9 cellular contexts compared by ENCODE assay signal in the genomic region with DNA sequence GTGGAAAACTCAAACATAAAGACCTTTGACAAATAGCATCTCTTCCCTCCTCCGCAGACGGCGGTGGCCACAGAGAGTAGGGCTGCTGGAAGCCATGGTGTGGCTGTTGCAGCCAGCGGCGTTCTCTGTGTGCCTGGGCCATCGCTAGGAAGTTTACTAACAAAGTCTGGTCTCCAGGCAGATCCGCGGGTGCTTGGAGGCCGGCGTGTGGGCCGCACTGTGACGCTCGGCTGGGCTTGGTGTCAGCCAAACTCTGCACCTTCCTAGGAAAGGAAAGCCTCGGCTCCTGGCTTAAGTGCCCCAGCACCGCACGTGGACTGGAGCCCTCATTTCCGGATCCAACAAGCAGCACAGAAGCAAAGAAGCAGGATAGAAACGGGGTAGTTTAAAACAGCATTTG.
DNase-seq lines count a peak whose midpoint lies in the region; ATAC-seq and TF ChIP-seq lines count a peak whose summit lies in the region.
"Had no signal": no experiment of that assay in that cellular context is flagged by ENCODE, and none has a peak within 500 bp of the region (broad histone marks: within the 10 kb centered on the region; RNA-seq: fewer than 3 reads in every experiment).

No MANE protein-coding gene starts in this region.

- H3K9me2 ChIP-seq in SU-DHL-6 (replicated peaks; ENCODE audit: insufficient read depth, low read length): no peaks in the 10 kb centered on the region

- ATAC-seq in HG02870 (IDR thresholded peaks at IDR 0.05; ENCODE audit: unreplicated experiment): no peak

- DNase-seq in HK-2 (ENCODE audit: unreplicated experiment) (peak; percentile 46), glutamatergic neuron (no peak), retinal pigment epithelial cell (ENCODE audit: low read depth) (peak; percentile 21), posterior vena cava (ENCODE audit: low spot score) (no peak), COLO829 (ENCODE audit: low spot score) (no peak), HFFc6 (no peak)
- DNase-seq: stimulated activated CD4-positive, alpha-beta T cell treated with anti-CD3 and anti-CD28 coated beads, Interleukin-4, amount 100 ng/mL, for 1 hour had no signal

- H3K4me3 ChIP-seq in SU-DHL-6 (ENCODE audit: insufficient read depth, low read length, poor library complexity, severe bottlenecking): peak overlapping the region; percentile 38
- H3K4me3 ChIP-seq in retinal pigment epithelial cell (ENCODE audit: low read length): no peak overlapping the region

- H3K27ac Mint-ChIP-seq in glutamatergic neuron (ENCODE audit: unreplicated experiment) (no peak overlapping the region), HFFc6 (no peak overlapping the region)

- peaks cover 70% of the 10 kb centered on the region for H3K79me2 ChIP-seq in SU-DHL-6 (ENCODE audit: insufficient read depth, low read length)

- H3K27me3 ChIP-seq in SU-DHL-6 (ENCODE audit: low read length): no peaks in the 10 kb centered on the region

- H3K4me3 Mint-ChIP-seq in glutamatergic neuron (ENCODE audit: unreplicated experiment) (peak overlapping the region; percentile 17), HFFc6 (no peak overlapping the region)

- H3K9me3 ChIP-seq in SU-DHL-6 (ENCODE audit: insufficient read depth, low read length): no peaks in the 10 kb centered on the region

- H2AFZ ChIP-seq in SU-DHL-6 (ENCODE audit: low read depth, low read length, severe bottlenecking): no peak overlapping the region

- TF ChIP-seq CTCF in SU-DHL-6 (IDR thresholded peaks at IDR 0.05; ENCODE audit: insufficient read depth, low read length, poor library complexity, severe bottlenecking) (no peak), glutamatergic neuron (IDR thresholded peaks at IDR 0.05; ENCODE audit: partially characterized antibody, unreplicated experiment) (no peak), retinal pigment epithelial cell (conservative IDR thresholded peaks at IDR 0.05; ENCODE audit: low read depth, low read length) (no peak), HFFc6 (IDR thresholded peaks at IDR 0.05) (no peak)

- H3K9me3 Mint-ChIP-seq in glutamatergic neuron (ENCODE audit: unreplicated experiment): peaks cover 13% of the 10 kb centered on the region
- H3K9me3 Mint-ChIP-seq in HFFc6: no peaks in the 10 kb centered on the region

- H4K20me1 ChIP-seq in SU-DHL-6 (ENCODE audit: low read depth, low read length): no peaks in the 10 kb centered on the region

- H3K9ac ChIP-seq in SU-DHL-6 (ENCODE audit: low read length): peak overlapping the region; percentile 67

- H3K36me3 Mint-ChIP-seq in glutamatergic neuron (ENCODE audit: unreplicated experiment): no peaks in the 10 kb centered on the region
- no peaks in the 10 kb centered on the region for H3K36me3 Mint-ChIP-seq in HFFc6 (ENCODE audit: low read depth)

- H3K36me3 ChIP-seq in SU-DHL-6 (ENCODE audit: low read length): no peaks in the 10 kb centered on the region

- H3K4me2 ChIP-seq in SU-DHL-6 (ENCODE audit: low read depth, low read length, poor library complexity, severe bottlenecking): peak overlapping the region; percentile 84

- peaks cover 60% of the 10 kb centered on the region for H3F3A ChIP-seq in SU-DHL-6 (ENCODE audit: insufficient read depth)

- H3K27me3 Mint-ChIP-seq in glutamatergic neuron (ENCODE audit: unreplicated experiment) (peaks cover 12% of the 10 kb centered on the region), HFFc6 (ENCODE audit: insufficient read depth) (peaks cover 55% of the 10 kb centered on the region)

- intact Hi-C loops in posterior vena cava (cut with DNase I): no loop called here

- H3K4me1 Mint-ChIP-seq in glutamatergic neuron (ENCODE audit: low read depth, unreplicated experiment): peaks cover 69% of the 10 kb centered on the region
- H3K4me1 Mint-ChIP-seq in HFFc6 (ENCODE audit: low read depth): peaks cover 10% of the 10 kb centered on the region; the same call in 1 of the 2 replicates

- peak overlapping the region; percentile 99 for H3K27ac ChIP-seq in SU-DHL-6 (ENCODE audit: low read depth, low read length)

Comparison
In these comparisons a context has a peak if more than half of its experiments do, and no peak if none do; other contexts are left out.
1. DNase-seq: peak in HK-2 (single experiment) and retinal pigment epithelial cell (single experiment); none in glutamatergic neuron (single experiment), posterior vena cava (single experiment), COLO829 (single experiment) and HFFc6 (single experiment).